ENCODE assay signal across 8 cellular contexts in the genomic region with DNA sequence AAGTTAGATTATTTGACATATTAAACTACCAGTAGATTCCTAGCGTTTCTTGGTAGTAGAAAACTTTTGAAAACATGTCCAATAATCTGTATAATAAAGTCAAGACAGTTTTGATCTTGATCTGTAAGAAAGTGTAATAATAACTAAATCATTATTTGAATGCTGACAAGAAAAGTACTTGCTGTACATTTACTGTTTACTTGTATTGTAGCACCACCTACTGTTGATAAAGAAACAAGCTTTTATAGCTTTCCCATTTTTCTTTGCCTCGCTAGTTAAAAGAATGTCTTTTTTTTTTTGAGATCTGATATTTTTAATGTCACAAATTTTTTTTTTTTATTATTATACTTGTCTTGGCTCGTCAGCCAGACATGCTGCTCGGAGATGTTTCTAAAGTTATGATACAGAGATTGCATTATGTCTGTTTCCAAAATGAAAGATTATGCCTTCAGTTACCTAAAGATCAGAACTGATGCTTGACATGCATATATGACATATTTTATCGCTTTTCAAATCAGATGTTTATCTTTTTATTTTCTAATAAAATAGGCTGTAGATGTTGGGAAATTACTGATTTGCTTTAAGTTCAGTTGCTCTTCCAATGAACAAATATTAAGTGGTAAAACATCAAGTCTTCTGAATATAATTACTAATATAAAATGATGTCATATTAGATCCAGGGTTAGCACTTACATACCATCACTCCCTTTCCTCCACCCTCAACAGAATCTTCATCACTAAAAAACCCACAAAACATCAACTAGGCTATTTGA.
A peak's percentile ranks its signal among the peaks of the same experiment; 100 is the strongest.
DNase-seq lines count a peak whose midpoint lies in the region; ATAC-seq and TF ChIP-seq lines count a peak whose summit lies in the region.

No MANE protein-coding gene starts in this region.

- H3K9me2 ChIP-seq in PC-9 (ENCODE audit: insufficient read depth): no peaks in the 10 kb centered on the region

- no peak overlapping the region for H3K4me3 ChIP-seq in HFF-Myc (replicated peaks; ENCODE audit: low read depth, low read length)
- H3K4me3 ChIP-seq in PC-9: no peak overlapping the region

- peak overlapping the region; percentile 71 for H3K27ac ChIP-seq in PC-9
- peak overlapping the region; percentile 99 for H3K27ac ChIP-seq in epithelial cell of prostate

- TF ChIP-seq CTCF in HFF-Myc (IDR thresholded peaks at IDR 0.05; ENCODE audit: low read depth, low read length, missing control alignments) (peak; percentile 24), PC-9 (conservative IDR thresholded peaks at IDR 0.05) (peak; percentile 74), omental fat pad (IDR thresholded peaks at IDR 0.05) (no peak)

- H3K27me3 Mint-ChIP-seq in activated naive CD4-positive, alpha-beta T cell treated with anti-CD3 and anti-CD28 coated beads for 36 hours (ENCODE audit: low read depth): no peaks in the 10 kb centered on the region

- no peaks in the 10 kb centered on the region for H3K4me1 Mint-ChIP-seq in activated naive CD4-positive, alpha-beta T cell treated with anti-CD3 and anti-CD28 coated beads for 36 hours (ENCODE audit: low read depth)

- peak; percentile 23 to 46 for DNase-seq in AML-193 (lab: John Stamatoyannopoulos, UW)
- DNase-seq in HFF-Myc (ENCODE audit: extremely low read depth, low read depth): no peak
- peak in 1 of 2 experiments; percentile 48 for DNase-seq in PC-9
- DNase-seq in epithelial cell of prostate (ENCODE audit: low read depth, low spot score): no peak
- no peak for DNase-seq in omental fat pad (ENCODE audit: low spot score)
- no peak for DNase-seq in activated naive CD4-positive, alpha-beta T cell treated with anti-CD3 and anti-CD28 coated beads for 36 hours
- DNase-seq in SKM-1 treated with dmso at 0.1 percent for 144 hours (lab: John Stamatoyannopoulos, UW; ENCODE audit: unreplicated experiment): no peak

- no peak overlapping the region for H3K4me3 Mint-ChIP-seq in activated naive CD4-positive, alpha-beta T cell treated with anti-CD3 and anti-CD28 coated beads for 36 hours

- CTCF ChIA-PET in PC-9 (lab: Charles Lee): interaction anchor here (0.6 kb wide), 2 partner anchors 54 to 1880 kb away, joined by 8 to 9 read pairs; no protein-coding TSS in a partner anchor
- CTCF ChIA-PET in activated naive CD4-positive, alpha-beta T cell treated with anti-CD3 and anti-CD28 coated beads for 36 hours (lab: Charles Lee): interaction anchor here (0.6 to 1.1 kb wide), 7 partner anchors 16 to 543 kb away, joined by 3 to 5 read pairs (median 3); no protein-coding TSS in a partner anchor

- ATAC-seq in omental fat pad (ENCODE audit: low FRiP score) (peak; percentile 42), HG02571 (IDR thresholded peaks at IDR 0.05; ENCODE audit: unreplicated experiment) (no peak)

- H3K27me3 ChIP-seq in PC-9 (ENCODE audit: insufficient read depth, low read depth): no peaks in the 10 kb centered on the region

- H3K4me2 ChIP-seq in PC-9: peak overlapping the region; percentile 67

- H3K36me3 ChIP-seq in PC-9 (ENCODE audit: low read depth): no peaks in the 10 kb centered on the region

- H3K9me3 Mint-ChIP-seq in activated naive CD4-positive, alpha-beta T cell treated with anti-CD3 and anti-CD28 coated beads for 36 hours: peaks cover 8% of the 10 kb centered on the region

- no peak overlapping the region for H3K27ac Mint-ChIP-seq in activated naive CD4-positive, alpha-beta T cell treated with anti-CD3 and anti-CD28 coated beads for 36 hours

- peaks cover 46% of the 10 kb centered on the region for H3K4me1 ChIP-seq in PC-9 (replicated peaks; ENCODE audit: insufficient read depth)

- peaks cover 29% of the 10 kb centered on the region for H3F3A ChIP-seq in PC-9 (ENCODE audit: insufficient read depth, low read depth)

- no TSS peak for BruUV-seq in PC-9 (replicated peaks; lab: Mats Ljungman, UMichigan)

- POLR2A ChIA-PET in PC-9 (lab: Charles Lee; ENCODE audit: unreplicated experiment): interaction anchor here (0.7 kb wide), 1 partner anchor 1591 kb away, joined by 10 read pairs; no protein-coding TSS in a partner anchor

- H3K9me3 ChIP-seq in PC-9 (ENCODE audit: insufficient read depth, low read depth): no peaks in the 10 kb centered on the region

- H4K20me1 ChIP-seq in PC-9 (ENCODE audit: insufficient read depth): no peaks in the 10 kb centered on the region

- intact Hi-C loops in PC-9 (cut with micrococcal nuclease; ENCODE audit: unreplicated experiment): loop anchor here (1.0 to 5.0 kb wide), 5 partner anchors 72 to 1853 kb away; a partner anchor contains a TSS
- intact Hi-C loops in activated naive CD4-positive, alpha-beta T cell treated with anti-CD3 and anti-CD28 coated beads for 36 hours (cut with micrococcal nuclease): loop anchor here (1.0 to 5.0 kb wide), 4 partner anchors 93 to 543 kb away; no protein-coding TSS in a partner anchor

- H2AFZ ChIP-seq in PC-9: no peak overlapping the region

- no peaks in the 10 kb centered on the region for H3K79me2 ChIP-seq in PC-9 (ENCODE audit: low read depth)

- H3K36me3 Mint-ChIP-seq in activated naive CD4-positive, alpha-beta T cell treated with anti-CD3 and anti-CD28 coated beads for 36 hours (ENCODE audit: low read depth): no peaks in the 10 kb centered on the region

Comparison
In these comparisons a context has a peak if more than half of its experiments do, and no peak if none do; other contexts are left out.
1. DNase-seq: peak in AML-193 (2 of 2); none in HFF-Myc (single experiment), epithelial cell of prostate (single experiment), omental fat pad (single experiment), activated naive CD4-positive, alpha-beta T cell treated with anti-CD3 and anti-CD28 coated beads for 36 hours (single experiment) and SKM-1 treated with dmso at 0.1 percent for 144 hours (single experiment).
2. CTCF ChIP-seq: peak in HFF-Myc (single experiment) and PC-9 (single experiment); none in omental fat pad (0 of 3).